ENCODE assay signal across 17 cellular contexts in the genomic region with DNA sequence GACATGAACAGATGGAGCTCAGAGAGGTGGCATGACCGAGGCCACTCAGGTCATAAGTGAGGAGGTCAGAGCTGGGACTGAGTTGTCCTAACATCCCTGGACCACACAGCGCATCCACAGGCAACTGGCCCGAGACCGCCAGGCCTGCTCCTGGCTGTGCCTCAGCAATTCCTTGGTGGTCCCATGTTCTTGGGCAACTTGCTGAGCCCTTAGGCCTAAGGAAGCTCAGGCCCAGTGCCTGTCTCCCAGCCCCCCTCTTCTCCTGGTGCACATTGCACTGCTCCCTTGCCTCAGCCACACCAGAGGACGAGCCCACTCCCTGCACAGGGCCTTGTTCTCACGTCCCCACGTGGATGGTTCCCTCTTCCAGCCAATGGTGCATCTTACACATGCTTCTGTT. TPM values are rescaled to one million over a fixed set of nuclear protein-coding genes. Genes with fewer than 3 reads are reported as not detected.
A peak's percentile ranks its signal among the peaks of the same experiment; 100 is the strongest.
DNase-seq lines count a peak whose midpoint lies in the region; ATAC-seq, FAIRE-seq and TF ChIP-seq lines count a peak whose summit lies in the region.
"Had no signal": no experiment of that assay in that cellular context is flagged by ENCODE, and none has a peak within 500 bp of the region (broad histone marks: within the 10 kb centered on the region; RNA-seq: fewer than 3 reads in every experiment).

No MANE protein-coding gene starts in this region.

- intact Hi-C loops in posterior vena cava (cut with DNase I) (no loop called here), pancreas (cut with DNase I) (no loop called here)

- no peak overlapping the region for H3K4me3 Mint-ChIP-seq in T-helper 17 cell
- no peak overlapping the region for H3K4me3 Mint-ChIP-seq in endodermal cell
- H3K4me3 Mint-ChIP-seq: CD14-positive monocyte had no signal

- H3K27ac ChIP-seq in endodermal cell (ENCODE audit: low read depth, low read length) (no peak overlapping the region), pancreas (no peak overlapping the region)

- no peaks in the 10 kb centered on the region for H3K9me3 ChIP-seq in T-helper 17 cell (ENCODE audit: control insufficient read depth, low read length, poor library complexity, severe bottlenecking)
- H3K9me3 ChIP-seq in endodermal cell (ENCODE audit: control insufficient read depth, low read length), result no peaks in the 10 kb centered on the region
- no peaks in the 10 kb centered on the region for H3K9me3 ChIP-seq in pancreas
- H3K9me3 ChIP-seq: BE2C had no signal

- FAIRE-seq in pancreas (lab: Jason Lieb, UNC), result no peak
- FAIRE-seq: A204.1, GM12878 had no signal

- H3K9ac ChIP-seq in endodermal cell (ENCODE audit: extremely low read depth, low read length, poor library complexity, severe bottlenecking), result no peak overlapping the region

- H3K36me3 ChIP-seq in endodermal cell (ENCODE audit: control insufficient read depth, insufficient read depth, low read length) (no peaks in the 10 kb centered on the region), pancreas (no peaks in the 10 kb centered on the region)
- H3K36me3 ChIP-seq: BE2C had no signal

- H3K4me1 ChIP-seq in endodermal cell (ENCODE audit: control insufficient read depth, insufficient read depth, low read length), result no peaks in the 10 kb centered on the region
- H3K4me1 ChIP-seq in pancreas, result no peaks in the 10 kb centered on the region
- H3K4me1 ChIP-seq: BE2C had no signal

- H3K27me3 ChIP-seq in endodermal cell (ENCODE audit: control insufficient read depth, insufficient read depth, low read length, poor library complexity, severe bottlenecking), result no peaks in the 10 kb centered on the region
- H3K27me3 ChIP-seq in pancreas, result no peaks in the 10 kb centered on the region
- H3K27me3 ChIP-seq: BE2C had no signal

- H3K4me3 ChIP-seq in endodermal cell (ENCODE audit: low read length), result no peak overlapping the region
- no peak overlapping the region for H3K4me3 ChIP-seq in pancreas
- H3K4me3 ChIP-seq: GM12878 had no signal

- no peaks in the 10 kb centered on the region for H3K9me3 Mint-ChIP-seq in endodermal cell
- no peaks in the 10 kb centered on the region for H3K9me3 Mint-ChIP-seq in activated naive CD4-positive, alpha-beta T cell treated with anti-CD3 and anti-CD28 coated beads, Interleukin-2, amount 50 U/mL, for 72 hours
- H3K9me3 Mint-ChIP-seq: CD14-positive monocyte; CD4-positive, alpha-beta memory T cell had no signal

- H3K27me3 Mint-ChIP-seq in T-helper 17 cell (peaks cover 17% of the 10 kb centered on the region), endodermal cell (ENCODE audit: insufficient read depth) (peaks cover 3% of the 10 kb centered on the region)

- H3K27ac Mint-ChIP-seq in T-helper 17 cell, result peak overlapping the region; percentile 16
- H3K27ac Mint-ChIP-seq in endodermal cell, result no peak overlapping the region
- no peak overlapping the region for H3K27ac Mint-ChIP-seq in activated naive CD4-positive, alpha-beta T cell treated with anti-CD3 and anti-CD28 coated beads, Interleukin-2, amount 50 U/mL, for 72 hours

- DNase-seq in T-helper 17 cell (no peak), endodermal cell (peak; percentile 40), posterior vena cava (ENCODE audit: low spot score) (peak; percentile 19), pancreas (no peak)
- DNase-seq in activated naive CD4-positive, alpha-beta T cell treated with anti-CD3 and anti-CD28 coated beads, Interleukin-2, amount 50 U/mL, for 72 hours (ENCODE audit: low spot score in 2 of 2), result no peak
- DNase-seq: ACHN; BE2C; CD4-positive, alpha-beta memory T cell; DMS153; DMS79 treated with DMSO at 0.1 percent for 48 hours; GF-D8; GOT3; H7 had no signal

- H3K4me1 Mint-ChIP-seq in T-helper 17 cell (peaks cover 11% of the 10 kb centered on the region), endodermal cell (peaks cover 8% of the 10 kb centered on the region)

- TF ChIP-seq CTCF in endodermal cell (conservative IDR thresholded peaks at IDR 0.05) (no peak), pancreas (IDR thresholded peaks at IDR 0.05) (no peak)

- H3K36me3 Mint-ChIP-seq in T-helper 17 cell (ENCODE audit: low read depth) (no peaks in the 10 kb centered on the region), endodermal cell (ENCODE audit: low read depth) (no peaks in the 10 kb centered on the region)
- H3K36me3 Mint-ChIP-seq in activated naive CD4-positive, alpha-beta T cell treated with anti-CD3 and anti-CD28 coated beads, Interleukin-2, amount 50 U/mL, for 72 hours, result no peaks in the 10 kb centered on the region
- H3K36me3 Mint-ChIP-seq: CD14-positive monocyte; CD4-positive, alpha-beta memory T cell had no signal

- ATAC-seq in T-helper 17 cell (no peak), pancreas (no peak), HG02763 (IDR thresholded peaks at IDR 0.05; ENCODE audit: unreplicated experiment) (no peak)
- ATAC-seq in activated naive CD4-positive, alpha-beta T cell treated with anti-CD3 and anti-CD28 coated beads, Interleukin-2, amount 50 U/mL, for 72 hours, result no peak
- ATAC-seq: GM12878 had no signal

- WGBS in endodermal cell (ENCODE audit: insufficient coverage in 1 of 2, insufficient read length in 1 of 2), 2 experiments, result 77 to 83% methylated on average over 6 to 7 of the region's 7 CpGs
- 63 to 86% methylated on average over 7 of the region's 7 CpGs for WGBS in pancreas, 2 donors

RNA-seq across cellular contexts. Expression of gene C17orf100, which starts 23.9 kb away (rescaled TPM):
- total RNA-seq in T-helper 17 cell (1 to 10 TPM; 1.3 to 2.5 TPM), endodermal cell (1 to 10 TPM; 2.7 to 3.0 TPM), posterior vena cava (1 to 10 TPM in 1 of 2 donors, under 1 TPM in 1; 0.81 to 1.2 TPM), pancreas (1 to 10 TPM in 5 of 6 donors, under 1 TPM in 1; 0.91 to 2.7 (median 2.2) TPM)
- 5.2 TPM for polyA plus RNA-seq in endodermal cell (2013, experiment 1 of 2)
- 4.6 TPM for polyA plus RNA-seq in endodermal cell (2013, experiment 2 of 2)
- polyA plus RNA-seq in pancreas, result 1 to 10 TPM; 3.3 to 5.8 TPM
- 1 to 10 TPM in 1 of 2 donors, under 1 TPM in 1; 0.89 to 2.3 TPM for total RNA-seq in activated naive CD4-positive, alpha-beta T cell treated with anti-CD3 and anti-CD28 coated beads, Interleukin-2, amount 50 U/mL, for 72 hours

RNA-seq across cellular contexts. Expression of gene MED31, which starts 24.0 kb away (rescaled TPM):
- 10 to 100 TPM; 32.9 to 36.6 TPM for total RNA-seq in T-helper 17 cell
- total RNA-seq in endodermal cell, result 10 to 100 TPM; 12.8 to 16.6 TPM
- 25.6 TPM for polyA plus RNA-seq in endodermal cell (2013, experiment 1 of 2)
- polyA plus RNA-seq in endodermal cell (2013, experiment 2 of 2), result 22.8 TPM
- 10 to 100 TPM; 14.3 to 16.9 TPM for total RNA-seq in posterior vena cava
- total RNA-seq in pancreas, result 1 to 10 TPM; 2.2 to 7.5 (median 5.6) TPM
- 10 to 100 TPM in 1 of 2 donors, 1 to 10 TPM in 1; 7.0 to 14.5 TPM for polyA plus RNA-seq in pancreas
- 10 to 100 TPM; 19.9 to 25.1 TPM for total RNA-seq in activated naive CD4-positive, alpha-beta T cell treated with anti-CD3 and anti-CD28 coated beads, Interleukin-2, amount 50 U/mL, for 72 hours

RNA-seq across cellular contexts. Expression of gene TXNDC17, which starts 34.6 kb away (rescaled TPM):
- total RNA-seq in T-helper 17 cell, result 10 to 100 TPM; 10.8 to 16.9 TPM
- total RNA-seq in endodermal cell, result 100 to 1,000 TPM; 135 to 151 TPM
- polyA plus RNA-seq in endodermal cell (2013, experiment 1 of 2), result 175 TPM
- polyA plus RNA-seq in endodermal cell (2013, experiment 2 of 2), result 166 TPM
- 10 to 100 TPM; 43.2 to 55.9 TPM for total RNA-seq in posterior vena cava
- 10 to 100 TPM; 24.6 to 37.4 (median 31.5) TPM for total RNA-seq in pancreas
- polyA plus RNA-seq in pancreas, result 10 to 100 TPM; 77.7 to 81.1 TPM
- total RNA-seq in activated naive CD4-positive, alpha-beta T cell treated with anti-CD3 and anti-CD28 coated beads, Interleukin-2, amount 50 U/mL, for 72 hours, result 100 to 1,000 TPM in 1 of 2 donors, 10 to 100 TPM in 1; 67.7 to 131 TPM

RNA-seq across cellular contexts. Expression of gene KIAA0753, which starts 34.9 kb away (rescaled TPM):
- total RNA-seq in T-helper 17 cell (10 to 100 TPM; 10.8 to 12.1 TPM), endodermal cell (10 to 100 TPM; 37.2 to 50.1 TPM), posterior vena cava (10 to 100 TPM; 17.7 to 21.6 TPM), pancreas (10 to 100 TPM in 1 of 6 donors, 1 to 10 TPM in 5; 4.6 to 10.6 (median 6.0) TPM)
- polyA plus RNA-seq in endodermal cell (2013, experiment 1 of 2), result 23.3 TPM
- polyA plus RNA-seq in endodermal cell (2013, experiment 2 of 2), result 24.5 TPM
- polyA plus RNA-seq in pancreas, result 1 to 10 TPM; 4.4 to 6.4 TPM
- 10 to 100 TPM; 17.4 to 22.3 TPM for total RNA-seq in activated naive CD4-positive, alpha-beta T cell treated with anti-CD3 and anti-CD28 coated beads, Interleukin-2, amount 50 U/mL, for 72 hours

RNA-seq across cellular contexts. Expression of gene SLC13A5, which starts 37.7 kb away (rescaled TPM):
- total RNA-seq in T-helper 17 cell (not detected), endodermal cell (1 to 10 TPM; 3.9 to 8.4 TPM), posterior vena cava (under 1 TPM in 1 of 2 donors, not detected in 1; 0.10 TPM), pancreas (under 1 TPM in 2 of 6 donors, not detected in 4; 0.34 to 0.47 TPM)
- polyA plus RNA-seq in endodermal cell (2013, experiment 1 of 2), result 1.5 TPM
- 0.66 TPM for polyA plus RNA-seq in endodermal cell (2013, experiment 2 of 2)
- under 1 TPM; 0.15 to 0.16 TPM for polyA plus RNA-seq in pancreas
- not detected for total RNA-seq in activated naive CD4-positive, alpha-beta T cell treated with anti-CD3 and anti-CD28 coated beads, Interleukin-2, amount 50 U/mL, for 72 hours
- total RNA-seq: CD4-positive, alpha-beta memory T cell had no signal
- polyA plus RNA-seq: CD14-positive monocyte; CD4-positive, alpha-beta memory T cell; GM12878 had no signal

Comparison
In these comparisons a context has a peak if more than half of its experiments do, and no peak if none do; other contexts are left out.
1. DNase-seq: peak in endodermal cell (single experiment) and posterior vena cava (single experiment); none in T-helper 17 cell (0 of 3), pancreas (0 of 6) and activated naive CD4-positive, alpha-beta T cell treated with anti-CD3 and anti-CD28 coated beads, Interleukin-2, amount 50 U/mL, for 72 hours (0 of 2).